11 cellular contexts compared by ENCODE assay signal in the genomic region with DNA sequence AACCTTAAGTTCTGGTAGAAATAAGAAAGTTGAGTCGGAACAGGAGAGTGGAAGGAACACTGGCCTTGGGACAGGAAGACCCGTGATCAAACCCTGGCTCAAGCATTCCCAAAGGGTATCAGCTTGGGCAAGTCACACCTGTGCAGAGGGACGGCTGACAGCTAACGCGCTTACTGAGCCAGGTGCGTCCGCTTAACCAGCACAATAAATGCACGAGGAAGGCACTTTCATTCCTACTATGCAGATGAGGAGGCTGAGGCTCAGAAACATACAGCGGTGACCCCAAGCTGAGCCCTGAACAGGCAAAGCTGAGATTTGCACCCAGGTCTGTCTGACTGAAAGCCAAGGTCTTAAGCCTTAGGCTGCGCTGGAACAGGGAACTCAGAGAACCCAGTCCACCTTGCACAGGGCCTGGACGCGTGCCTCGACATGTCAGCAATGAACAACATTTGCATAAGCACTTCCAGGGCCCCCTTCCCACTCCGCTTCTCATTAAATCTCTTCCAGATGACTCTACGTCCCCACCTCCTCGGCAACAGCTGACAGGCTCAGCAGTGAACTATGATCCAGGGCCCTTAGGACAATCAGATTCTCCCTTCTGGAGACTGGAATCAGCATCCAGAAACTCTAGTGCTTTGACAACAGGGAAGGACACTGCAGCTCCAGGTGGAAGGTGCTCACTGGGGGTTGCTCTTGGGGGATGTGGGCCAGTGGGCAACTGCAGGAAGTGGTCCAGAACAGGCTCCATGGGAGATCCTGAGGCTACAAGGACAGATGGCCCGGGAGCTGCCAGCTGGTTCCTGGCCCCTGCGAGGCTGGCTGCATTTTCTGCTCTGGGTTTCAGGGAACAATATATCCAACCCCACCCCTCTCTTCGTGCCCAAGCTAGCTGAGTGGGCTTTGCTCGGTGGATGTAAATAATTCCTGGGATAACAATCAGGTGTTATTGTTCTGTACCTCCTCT. TPM values are rescaled to one million over a fixed set of nuclear protein-coding genes. Genes with fewer than 3 reads are reported as not detected.
DNase-seq lines count a peak whose midpoint lies in the region; ATAC-seq and TF ChIP-seq lines count a peak whose summit lies in the region.
"Had no signal": no experiment of that assay in that cellular context is flagged by ENCODE, and none has a peak within 500 bp of the region (broad histone marks: within the 10 kb centered on the region; RNA-seq: fewer than 3 reads in every experiment).

No MANE protein-coding gene starts in this region.

- H3K27me3 Mint-ChIP-seq in dendritic cell treated with granulocyte-macrophage colony-stimulating factor and Interleukin-4, amounts not matched to agents 40 ng/mL and 50 ng/mL, for 4 days = peaks cover 14% of the 10 kb centered on the region
- H3K27me3 Mint-ChIP-seq: activated CD8-positive, alpha-beta T cell treated with anti-CD3 and anti-CD28 coated beads for 36 hours had no signal

- peak; percentile 66 for DNase-seq in NCI-H524 treated with DMSO at 0.1 percent for 48 hours (lab: John Stamatoyannopoulos, UW)
- DNase-seq in thyroid gland = no peak
- no peak for DNase-seq in cerebellum (ENCODE audit: low spot score)
- DNase-seq in NCI-H2029 (lab: John Stamatoyannopoulos, UW) = no peak
- DNase-seq in H4 (ENCODE audit: low spot score) = no peak
- DNase-seq: activated CD8-positive, alpha-beta T cell treated with anti-CD3 and anti-CD28 coated beads for 36 hours; SIG-M5 had no signal

- H3K27me3 ChIP-seq in mucosa of rectum (ENCODE audit: control insufficient read depth in 2 of 2, insufficient read depth in 2 of 2, low read length in 2 of 2) = no peaks in the 10 kb centered on the region
- H3K27me3 ChIP-seq in thyroid gland = no peaks in the 10 kb centered on the region
- H3K27me3 ChIP-seq: cardiac muscle cell had no signal

- WGBS in thyroid gland, 2 donors = 79 to 92% methylated on average over 19 to 20 of the region's 20 CpGs

- no peak overlapping the region for H3K4me3 Mint-ChIP-seq in dendritic cell treated with granulocyte-macrophage colony-stimulating factor and Interleukin-4, amounts not matched to agents 40 ng/mL and 50 ng/mL, for 4 days
- H3K4me3 Mint-ChIP-seq: activated CD8-positive, alpha-beta T cell treated with anti-CD3 and anti-CD28 coated beads for 36 hours had no signal

- H3K27ac ChIP-seq in mucosa of rectum (ENCODE audit: low read depth in 2 of 2, low read length in 2 of 2) (peak overlapping the region; percentile 85 to 92), thyroid gland (peak overlapping the region; percentile 80 to 83 (median 83))
- H3K27ac ChIP-seq: cardiac muscle cell had no signal

- no peak overlapping the region for H3K4me3 ChIP-seq in mucosa of rectum (ENCODE audit: low read length in 2 of 2)
- H3K4me3 ChIP-seq in thyroid gland (replicated peaks in 1 of 3) = no peak overlapping the region
- H3K4me3 ChIP-seq: cardiac muscle cell had no signal

- peaks cover 20 to 34% of the 10 kb centered on the region in 2 donors for H3K4me1 ChIP-seq in mucosa of rectum (ENCODE audit: control insufficient read depth in 2 of 2, insufficient read depth in 2 of 2, low read length in 2 of 2)
- H3K4me1 ChIP-seq in thyroid gland = peaks cover 29 to 46% of the 10 kb centered on the region in 2 donors

- H3K9me3 Mint-ChIP-seq in dendritic cell treated with granulocyte-macrophage colony-stimulating factor and Interleukin-4, amounts not matched to agents 40 ng/mL and 50 ng/mL, for 4 days = no peaks in the 10 kb centered on the region
- H3K9me3 Mint-ChIP-seq: activated CD8-positive, alpha-beta T cell treated with anti-CD3 and anti-CD28 coated beads for 36 hours had no signal

- ATAC-seq in HG03354 (IDR thresholded peaks at IDR 0.05; ENCODE audit: poor library complexity, severe bottlenecking, unreplicated experiment) = no peak
- ATAC-seq: activated CD8-positive, alpha-beta T cell treated with anti-CD3 and anti-CD28 coated beads for 36 hours had no signal

- no peak for TF ChIP-seq POLR2A in thyroid gland (IDR thresholded peaks at IDR 0.05)

- H3K36me3 Mint-ChIP-seq in dendritic cell treated with granulocyte-macrophage colony-stimulating factor and Interleukin-4, amounts not matched to agents 40 ng/mL and 50 ng/mL, for 4 days (ENCODE audit: low read depth) = peaks cover 11% of the 10 kb centered on the region

- peak overlapping the region; percentile 55 for H3K27ac Mint-ChIP-seq in dendritic cell treated with granulocyte-macrophage colony-stimulating factor and Interleukin-4, amounts not matched to agents 40 ng/mL and 50 ng/mL, for 4 days
- H3K27ac Mint-ChIP-seq: activated CD8-positive, alpha-beta T cell treated with anti-CD3 and anti-CD28 coated beads for 36 hours had no signal

- H3K4me1 Mint-ChIP-seq in dendritic cell treated with granulocyte-macrophage colony-stimulating factor and Interleukin-4, amounts not matched to agents 40 ng/mL and 50 ng/mL, for 4 days (ENCODE audit: low read depth) = peaks cover 66% of the 10 kb centered on the region

- H3K36me3 ChIP-seq in mucosa of rectum (ENCODE audit: control insufficient read depth in 2 of 2, insufficient read depth in 2 of 2, low read length in 2 of 2) (peaks cover 0 to 5% of the 10 kb centered on the region in 2 donors), thyroid gland (no peaks in the 10 kb centered on the region)
- H3K36me3 ChIP-seq: cardiac muscle cell had no signal

- peak overlapping the region; percentile 20 to 61 for H3K9ac ChIP-seq in mucosa of rectum (ENCODE audit: low read depth in 1 of 2, low read length in 2 of 2)

- H3K9me3 ChIP-seq in mucosa of rectum (ENCODE audit: control insufficient read depth in 2 of 2, low read length in 2 of 2) (no peaks in the 10 kb centered on the region), thyroid gland (no peaks in the 10 kb centered on the region)

- intact Hi-C loops in dendritic cell treated with granulocyte-macrophage colony-stimulating factor and Interleukin-4, amounts not matched to agents 40 ng/mL and 50 ng/mL, for 4 days (cut with micrococcal nuclease) = no loop called here
- intact Hi-C loops in thyroid gland (cut with DNase I) = no loop called here

- no peak for TF ChIP-seq CTCF in thyroid gland (IDR thresholded peaks at IDR 0.05)

RNA-seq across cellular contexts. Expression of gene SH3PXD2B, which starts 35.2 kb away (rescaled TPM):
- total RNA-seq in thyroid gland (10 to 100 TPM; 13.7 to 27.1 (median 21.1) TPM), cerebellum (21.0 TPM)
- total RNA-seq in H4 (2014; rRNA removed; shearing (Covaris generic)) = 7.7 and 9.4 TPM in 2 replicates
